In genomic region chr16:18055411-18055916, GRCh38 we compare ENCODE assay signal across 30 cellular contexts.
"Had no signal": no experiment of that assay in that cellular context is flagged by ENCODE, and none has a peak within 500 bp of the region (broad histone marks: within the 10 kb centered on the region; RNA-seq: fewer than 3 reads in every experiment).

No MANE protein-coding gene starts in this region.

- H3K9me3 ChIP-seq: neutrophil, pancreas, prostate gland, spleen, suprapubic skin, testis, tibial artery, transverse colon, upper lobe of right lung, uterus had no signal

- H3K27me3 ChIP-seq: neural progenitor cell, neutrophil, pancreas, testis, tibial artery, transverse colon, upper lobe of right lung, uterus had no signal

- FAIRE-seq: pancreas had no signal

- H3K4me3 ChIP-seq: neural progenitor cell, pancreas, prostate gland, skin epidermis, smooth muscle cell, spleen, suprapubic skin, testis, tibial artery, transverse colon, upper lobe of right lung, uterus had no signal

- H3K4me2 ChIP-seq: neural progenitor cell, smooth muscle cell had no signal

- H3K4me1 ChIP-seq: neural progenitor cell, pancreas, prostate gland, suprapubic skin, testis, tibial artery, upper lobe of right lung, uterus had no signal

- H3K27ac ChIP-seq: neural progenitor cell, neutrophil, pancreas, prostate gland, skin epidermis, spleen, suprapubic skin, testis, tibial artery, transverse colon, upper lobe of right lung, uterus had no signal

- H3K36me3 ChIP-seq: neural progenitor cell, neutrophil, pancreas, prostate gland, spleen, suprapubic skin, tibial artery, transverse colon, upper lobe of right lung, uterus had no signal

- H3K4me3 Mint-ChIP-seq: naive thymus-derived CD4-positive, alpha-beta T cell; natural killer cell; nephron; neural progenitor cell; stimulated activated memory B cell treated with anti-CD40 and anti-IgM and Interleukin-4, amounts not matched to agents 10 μg/mL and 1 μg/mL and 100 μg/mL, for 72 hours; stimulated activated naive CD8-positive, alpha-beta T cell treated with anti-CD3 and anti-CD28 coated beads, Interleukin-15, amount 100 ng/mL, for 72 hours; type B pancreatic cell had no signal

- ATAC-seq: naive thymus-derived CD4-positive, alpha-beta T cell; natural killer cell; pancreas; right cardiac atrium; sciatic nerve; stimulated activated memory B cell treated with anti-CD40 and anti-IgM and Interleukin-4, amounts not matched to agents 10 μg/mL and 1 μg/mL and 100 μg/mL, for 72 hours; stimulated activated naive CD8-positive, alpha-beta T cell treated with anti-CD3 and anti-CD28 coated beads, Interleukin-15, amount 100 ng/mL, for 72 hours; stimulated activated naive CD8-positive, alpha-beta T cell treated with anti-CD3 and anti-CD28 coated beads, Interleukin-15, Interleukin-2, amounts not matched to agents 100 U/mL and 50 U/mL, for 24 hours; upper lobe of right lung had no signal

- H3K9ac ChIP-seq: neural progenitor cell had no signal

- H3K9me3 Mint-ChIP-seq: natural killer cell; nephron; stimulated activated naive CD8-positive, alpha-beta T cell treated with anti-CD3 and anti-CD28 coated beads, Interleukin-15, amount 100 ng/mL, for 72 hours; type B pancreatic cell had no signal

- DNase-seq: naive thymus-derived CD4-positive, alpha-beta T cell; natural killer cell; nucleus accumbens; pancreas; right cardiac atrium; spleen; stimulated activated CD4-positive, alpha-beta T cell treated with anti-CD3 and anti-CD28 coated beads, Interleukin-12 subunit alpha, Interleukin-12 subunit beta, amount 100 ng/mL, for 4 hours; stimulated activated CD4-positive, alpha-beta T cell treated with anti-CD3 and anti-CD28 coated beads, Interleukin-1b, Interleukin-23, amount 100 ng/mL, for 48 hours; stimulated activated CD4-positive, alpha-beta T cell treated with anti-CD3 and anti-CD28 coated beads, Interleukin-4, amount 100 ng/mL, for 1 hour; stimulated activated CD4-positive, alpha-beta T cell treated with anti-CD3 and anti-CD28 coated beads, Interleukin-4, amount 100 ng/mL, for 4 hours; stimulated activated CD8-positive, alpha-beta memory T cell treated with anti-CD3 and anti-CD28 coated beads, Interleukin-4, amount 100 ng/mL, for 48 hours; stimulated activated naive CD4-positive, alpha-beta T cell; stimulated activated naive CD8-positive, alpha-beta T cell treated with anti-CD3 and anti-CD28 coated beads, Interleukin-15, amount 100 ng/mL, for 72 hours; stimulated activated naive CD8-positive, alpha-beta T cell treated with anti-CD3 and anti-CD28 coated beads, Interleukin-15, Interleukin-2, amounts not matched to agents 100 U/mL and 50 U/mL, for 24 hours; substantia nigra; testis; tibial artery; transverse colon; upper lobe of right lung; uterus had no signal

- H3K4me1 Mint-ChIP-seq: naive thymus-derived CD4-positive, alpha-beta T cell; natural killer cell; nephron; neural progenitor cell; stimulated activated memory B cell treated with anti-CD40 and anti-IgM and Interleukin-4, amounts not matched to agents 10 μg/mL and 1 μg/mL and 100 μg/mL, for 72 hours; stimulated activated naive CD8-positive, alpha-beta T cell treated with anti-CD3 and anti-CD28 coated beads, Interleukin-15, amount 100 ng/mL, for 72 hours had no signal

- H3K27ac Mint-ChIP-seq: naive thymus-derived CD4-positive, alpha-beta T cell; natural killer cell; nephron; neural progenitor cell; stimulated activated memory B cell treated with anti-CD40 and anti-IgM and Interleukin-4, amounts not matched to agents 10 μg/mL and 1 μg/mL and 100 μg/mL, for 72 hours; stimulated activated naive CD8-positive, alpha-beta T cell treated with anti-CD3 and anti-CD28 coated beads, Interleukin-15, amount 100 ng/mL, for 72 hours; type B pancreatic cell had no signal

- H2AFZ ChIP-seq: neural progenitor cell had no signal

- H3K36me3 Mint-ChIP-seq: naive thymus-derived CD4-positive, alpha-beta T cell; natural killer cell; neural progenitor cell; stimulated activated memory B cell treated with anti-CD40 and anti-IgM and Interleukin-4, amounts not matched to agents 10 μg/mL and 1 μg/mL and 100 μg/mL, for 72 hours; type B pancreatic cell had no signal
